8 cellular contexts compared by ENCODE assay signal in genomic region chr15:75452364-75452967, GRCh38. TPM values are rescaled to one million over a fixed set of nuclear protein-coding genes. Genes with fewer than 3 reads are reported as not detected.
DNase-seq lines count a peak whose midpoint lies in the region; ATAC-seq, FAIRE-seq and TF ChIP-seq lines count a peak whose summit lies in the region.

No MANE protein-coding gene starts in this region.

- peak overlapping the region; percentile 52 to 91 for H3K9ac ChIP-seq in kidney (ENCODE audit: low read length in 2 of 2)

- peaks cover 54% of the 10 kb centered on the region for H3K4me1 Mint-ChIP-seq in activated B cell treated with CpG ODN at 0.5 μM for 24 hours

- CTCF ChIA-PET in activated B cell treated with CpG ODN at 0.5 μM for 24 hours (lab: Charles Lee): interaction anchor here (1.8 kb wide), 1 partner anchor 84 kb away, joined by 12 read pairs; the partner anchor contains the start of gene MAN2C1

- H3K9me3 Mint-ChIP-seq in activated B cell treated with CpG ODN at 0.5 μM for 24 hours: no peaks in the 10 kb centered on the region

- H3K4me1 ChIP-seq in kidney (ENCODE audit: control insufficient read depth in 1 of 2, insufficient read depth in 1 of 2, low read depth in 1 of 2, low read length in 2 of 2): peaks cover 8 to 17% of the 10 kb centered on the region in 2 donors

- peak; percentile 7 for DNase-seq in DMS153 treated with DMSO at 0.1 percent for 48 hours (lab: John Stamatoyannopoulos, UW; ENCODE audit: unreplicated experiment)
- no peak for DNase-seq in DMS153 (lab: John Stamatoyannopoulos, UW)
- peak; percentile 69 for DNase-seq in NCI-H2227 treated with DMSO at 0.1 percent for 48 hours (lab: John Stamatoyannopoulos, UW)
- DNase-seq in activated B cell treated with CpG ODN at 0.5 μM for 24 hours: peak; percentile 57
- DNase-seq in central memory CD4-positive, alpha-beta T cell: peak; percentile 78
- DNase-seq in kidney: peak; percentile 94
- DNase-seq in stimulated activated CD4-positive, alpha-beta T cell treated with anti-CD3 and anti-CD28 coated beads, Interleukin-15, amount 100 ng/mL, for 1 hour (ENCODE audit: low read depth in 1 of 2, low spot score in 1 of 2): peak; percentile 36 to 54

- peak overlapping the region; percentile 97 for H3K27ac Mint-ChIP-seq in activated B cell treated with CpG ODN at 0.5 μM for 24 hours

- H3K27ac ChIP-seq in kidney (ENCODE audit: low read depth in 2 of 2, low read length in 2 of 2): peak overlapping the region; percentile 88 to 95

- FAIRE-seq in kidney (lab: Jason Lieb, UNC): no peak

- no peaks in the 10 kb centered on the region for H3K9me3 ChIP-seq in kidney (ENCODE audit: control insufficient read depth in 1 of 2, low read length in 2 of 2)

- no peaks in the 10 kb centered on the region for H3K27me3 Mint-ChIP-seq in activated B cell treated with CpG ODN at 0.5 μM for 24 hours

- peak; percentile 4 for ATAC-seq in activated B cell treated with CpG ODN at 0.5 μM for 24 hours (ENCODE audit: low read depth)
- no peak for ATAC-seq in HG03139 (IDR thresholded peaks at IDR 0.05; ENCODE audit: unreplicated experiment)

- POLR2A ChIA-PET in activated B cell treated with CpG ODN at 0.5 μM for 24 hours (lab: Charles Lee): interaction anchor here (0.7 to 6.8 kb wide), 15 partner anchors 11 to 992 kb away, joined by 3 to 115 read pairs (median 7); partner anchors contain the start of genes ARID3B, IMP3, ISL2 and MAN2C1

- H3K4me3 ChIP-seq in kidney (ENCODE audit: low read length in 2 of 2): peak overlapping the region; percentile 66 to 91

- TF ChIP-seq CTCF in activated B cell treated with CpG ODN at 0.5 μM for 24 hours (IDR thresholded peaks at IDR 0.05): no peak
- no peak for TF ChIP-seq CTCF in kidney (IDR thresholded peaks at IDR 0.05; ENCODE audit: borderline replicate concordance, extremely low read depth, insufficient read depth)

- intact Hi-C loops in activated B cell treated with CpG ODN at 0.5 μM for 24 hours (cut with micrococcal nuclease): loop anchor here (2.0 to 10.0 kb wide), 8 partner anchors 105 to 1818 kb away; partner anchors contain the start of genes C15orf39, CLK3, NEIL1 and NPTN
- intact Hi-C loops in kidney (cut with DNase I): no loop called here

- H3K36me3 Mint-ChIP-seq in activated B cell treated with CpG ODN at 0.5 μM for 24 hours (ENCODE audit: low read depth): peaks cover 16% of the 10 kb centered on the region

- H3K36me3 ChIP-seq in kidney (ENCODE audit: control insufficient read depth in 1 of 2, insufficient read depth in 2 of 2, low read length in 2 of 2): no peaks in the 10 kb centered on the region

- peak overlapping the region; percentile 93 for H3K4me3 Mint-ChIP-seq in activated B cell treated with CpG ODN at 0.5 μM for 24 hours

RNA-seq across cellular contexts. Expression of gene SIN3A, which starts 1.0 kb away (rescaled TPM):
- total RNA-seq in activated B cell treated with CpG ODN at 0.5 μM for 24 hours (113 and 122 TPM in 2 replicates), kidney (74.3 TPM)
- polyA plus RNA-seq in kidney (ENCODE audit: insufficient read depth, low read depth, low replicate concordance): 9.2 TPM
